Comparison of ENCODE assay signal across 18 cellular contexts in the genomic region with DNA sequence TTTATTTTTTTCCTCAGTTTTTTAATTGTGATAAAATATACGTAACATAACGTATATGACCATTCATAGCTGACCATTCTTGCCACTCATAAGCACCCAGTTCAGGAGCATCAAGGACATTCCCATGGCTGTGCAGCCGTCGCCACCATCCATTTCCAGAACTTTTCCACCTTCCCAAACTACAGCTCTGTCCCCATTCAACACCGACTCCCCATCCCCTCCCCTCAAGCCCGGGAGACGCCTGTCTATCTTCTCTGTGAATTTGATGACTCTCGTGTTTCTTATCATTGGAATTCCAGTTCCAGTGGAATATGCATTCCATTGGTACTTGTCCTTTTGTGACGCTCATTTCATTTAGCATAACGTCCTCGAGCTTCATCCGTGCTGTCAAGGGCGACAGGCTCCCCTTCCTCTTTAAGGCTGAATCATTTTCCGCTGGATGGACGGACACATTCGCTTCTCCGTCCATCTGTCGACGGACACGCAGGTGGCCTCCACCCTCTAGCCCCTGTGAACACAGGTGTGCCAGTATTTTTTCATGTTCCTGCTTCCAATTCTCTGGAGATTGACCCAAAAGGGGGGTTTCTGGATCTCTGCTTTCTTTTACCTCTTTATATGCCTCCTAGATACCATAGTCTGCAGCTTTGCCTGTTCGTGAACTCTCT.
"Had no signal": no experiment of that assay in that cellular context is flagged by ENCODE, and none has a peak within 500 bp of the region (broad histone marks: within the 10 kb centered on the region; RNA-seq: fewer than 3 reads in every experiment).

No MANE protein-coding gene starts in this region.

- DNase-seq: activated CD4-positive, alpha-beta T cell treated with anti-CD3 and anti-CD28 coated beads, Interleukin-2, amount 50 U/mL, for 4 hours; activated naive CD4-positive, alpha-beta T cell treated with anti-CD3 and anti-CD28 coated beads, Interleukin-2, amount 50 U/mL, for 16 hours; activated T-cell treated with anti-CD3 and anti-CD28 coated beads for 4 hours; cerebellar nuclear complex; effector CD4-positive, alpha-beta T cell; immature natural killer cell; mesenchymal stem cell; SW 1271; trophoblast cell; WERI-Rb-1 had no signal

- H3K4me3 Mint-ChIP-seq: activated T-helper 1 cell treated with anti-CD3 and anti-CD28 coated beads, Interleukin-12 subunit alpha, Interleukin-12 subunit beta, Interleukin-2, Interleukin-4 antibody, amounts not matched to agents 30 ng/mL and 10 ng/mL and 1 ng/mL, durations not matched to agents 14 hours and 24 hours and 36 hours; immature natural killer cell; naive thymus-derived CD8-positive, alpha-beta T cell; stimulated activated naive CD8-positive, alpha-beta T cell treated with anti-CD3 and anti-CD28 coated beads, Interleukin-15, Interleukin-2, amounts not matched to agents 100 ng/mL and 50 ng/mL, for 24 hours had no signal

- H3K4me1 ChIP-seq: breast epithelium, esophagus muscularis mucosa, gastroesophageal sphincter, heart right ventricle had no signal

- H3K4me1 Mint-ChIP-seq: immature natural killer cell had no signal

- H3K4me3 ChIP-seq: breast epithelium, esophagus muscularis mucosa, gastroesophageal sphincter, heart right ventricle had no signal

- H3K36me3 Mint-ChIP-seq: immature natural killer cell; naive thymus-derived CD8-positive, alpha-beta T cell had no signal

- H3K36me3 ChIP-seq: breast epithelium, esophagus muscularis mucosa, gastroesophageal sphincter, heart right ventricle, neutrophil, WERI-Rb-1 had no signal

- H3K9me3 Mint-ChIP-seq: activated T-helper 1 cell treated with anti-CD3 and anti-CD28 coated beads, Interleukin-12 subunit alpha, Interleukin-12 subunit beta, Interleukin-2, Interleukin-4 antibody, amounts not matched to agents 30 ng/mL and 10 ng/mL and 1 ng/mL, durations not matched to agents 14 hours and 24 hours and 36 hours; immature natural killer cell; naive thymus-derived CD8-positive, alpha-beta T cell; stimulated activated naive CD8-positive, alpha-beta T cell treated with anti-CD3 and anti-CD28 coated beads, Interleukin-15, Interleukin-2, amounts not matched to agents 100 ng/mL and 50 ng/mL, for 24 hours had no signal

- H3K27ac ChIP-seq: breast epithelium, esophagus muscularis mucosa, gastroesophageal sphincter, heart right ventricle, neutrophil, WERI-Rb-1 had no signal

- H3K27ac Mint-ChIP-seq: activated T-helper 1 cell treated with anti-CD3 and anti-CD28 coated beads, Interleukin-12 subunit alpha, Interleukin-12 subunit beta, Interleukin-2, Interleukin-4 antibody, amounts not matched to agents 30 ng/mL and 10 ng/mL and 1 ng/mL, durations not matched to agents 14 hours and 24 hours and 36 hours; immature natural killer cell; naive thymus-derived CD8-positive, alpha-beta T cell; stimulated activated naive CD8-positive, alpha-beta T cell treated with anti-CD3 and anti-CD28 coated beads, Interleukin-15, Interleukin-2, amounts not matched to agents 100 ng/mL and 50 ng/mL, for 24 hours had no signal

- H3K9me3 ChIP-seq: neutrophil had no signal

- ATAC-seq: gastroesophageal sphincter; heart right ventricle; naive thymus-derived CD8-positive, alpha-beta T cell had no signal
